Comparison of ENCODE assay signal across 2 cellular contexts in the genomic region with DNA sequence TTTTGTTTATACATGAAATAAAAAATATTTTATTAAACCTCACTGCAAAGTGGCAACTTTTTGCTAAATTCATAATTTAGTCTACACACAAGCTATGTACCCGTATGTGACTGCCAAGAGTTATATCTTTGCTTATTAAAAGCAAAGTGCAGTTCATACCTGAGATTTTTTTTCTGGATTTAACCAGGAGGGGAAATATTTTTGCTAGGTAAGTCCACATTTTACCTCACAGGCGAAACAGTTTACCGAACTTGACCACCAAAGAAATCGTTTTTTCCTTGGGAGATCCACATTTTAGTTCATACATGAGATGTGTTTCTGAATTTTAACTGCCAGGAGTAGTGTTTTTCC.
TF ChIP-seq lines count a peak whose summit lies in the region.

No MANE protein-coding gene starts in this region.

TF ChIP-seq in SK-N-SH, 30 proteins besides CTCF, POLR2A, EP300 and RAD21 (continued from another document):
- TF ChIP-seq, protein P1, sequence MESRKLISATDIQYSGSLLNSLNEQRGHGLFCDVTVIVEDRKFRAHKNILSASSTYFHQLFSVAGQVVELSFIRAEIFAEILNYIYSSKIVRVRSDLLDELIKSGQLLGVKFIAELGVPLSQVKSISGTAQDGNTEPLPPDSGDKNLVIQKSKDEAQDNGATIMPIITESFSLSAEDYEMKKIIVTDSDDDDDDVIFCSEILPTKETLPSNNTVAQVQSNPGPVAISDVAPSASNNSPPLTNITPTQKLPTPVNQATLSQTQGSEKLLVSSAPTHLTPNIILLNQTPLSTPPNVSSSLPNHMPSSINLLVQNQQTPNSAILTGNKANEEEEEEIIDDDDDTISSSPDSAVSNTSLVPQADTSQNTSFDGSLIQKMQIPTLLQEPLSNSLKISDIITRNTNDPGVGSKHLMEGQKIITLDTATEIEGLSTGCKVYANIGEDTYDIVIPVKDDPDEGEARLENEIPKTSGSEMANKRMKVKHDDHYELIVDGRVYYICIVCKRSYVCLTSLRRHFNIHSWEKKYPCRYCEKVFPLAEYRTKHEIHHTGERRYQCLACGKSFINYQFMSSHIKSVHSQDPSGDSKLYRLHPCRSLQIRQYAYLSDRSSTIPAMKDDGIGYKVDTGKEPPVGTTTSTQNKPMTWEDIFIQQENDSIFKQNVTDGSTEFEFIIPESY (IDR thresholded peaks at IDR 0.05; ENCODE audit: borderline replicate concordance, low read depth), result no peak
- TF ChIP-seq, protein P2, sequence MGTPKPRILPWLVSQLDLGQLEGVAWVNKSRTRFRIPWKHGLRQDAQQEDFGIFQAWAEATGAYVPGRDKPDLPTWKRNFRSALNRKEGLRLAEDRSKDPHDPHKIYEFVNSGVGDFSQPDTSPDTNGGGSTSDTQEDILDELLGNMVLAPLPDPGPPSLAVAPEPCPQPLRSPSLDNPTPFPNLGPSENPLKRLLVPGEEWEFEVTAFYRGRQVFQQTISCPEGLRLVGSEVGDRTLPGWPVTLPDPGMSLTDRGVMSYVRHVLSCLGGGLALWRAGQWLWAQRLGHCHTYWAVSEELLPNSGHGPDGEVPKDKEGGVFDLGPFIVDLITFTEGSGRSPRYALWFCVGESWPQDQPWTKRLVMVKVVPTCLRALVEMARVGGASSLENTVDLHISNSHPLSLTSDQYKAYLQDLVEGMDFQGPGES (IDR thresholded peaks at IDR 0.05; ENCODE audit: low read depth, low read length), result no peak
- TF ChIP-seq FOXJ3 (CRISPR knock-in tag; IDR thresholded peaks at IDR 0.05) (no peak), GATA2 (CRISPR knock-in tag; IDR thresholded peaks at IDR 0.05) (no peak), TEAD4 (IDR thresholded peaks at IDR 0.05; ENCODE audit: borderline replicate concordance, insufficient read depth) (no peak), YY1 (IDR thresholded peaks at IDR 0.05; ENCODE audit: low read depth) (no peak), RCOR1 (IDR thresholded peaks at IDR 0.05; ENCODE audit: low read length) (no peak), TAF1 (IDR thresholded peaks at IDR 0.05; ENCODE audit: borderline replicate concordance, low read depth, low read length) (no peak), CHD2 (IDR thresholded peaks at IDR 0.05; ENCODE audit: low read length, partially characterized antibody) (no peak)
- TF ChIP-seq, protein P3, sequence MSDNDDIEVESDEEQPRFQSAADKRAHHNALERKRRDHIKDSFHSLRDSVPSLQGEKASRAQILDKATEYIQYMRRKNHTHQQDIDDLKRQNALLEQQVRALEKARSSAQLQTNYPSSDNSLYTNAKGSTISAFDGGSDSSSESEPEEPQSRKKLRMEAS (IDR thresholded peaks at IDR 0.05; ENCODE audit: low read depth), result no peak
- TF ChIP-seq, protein P4, sequence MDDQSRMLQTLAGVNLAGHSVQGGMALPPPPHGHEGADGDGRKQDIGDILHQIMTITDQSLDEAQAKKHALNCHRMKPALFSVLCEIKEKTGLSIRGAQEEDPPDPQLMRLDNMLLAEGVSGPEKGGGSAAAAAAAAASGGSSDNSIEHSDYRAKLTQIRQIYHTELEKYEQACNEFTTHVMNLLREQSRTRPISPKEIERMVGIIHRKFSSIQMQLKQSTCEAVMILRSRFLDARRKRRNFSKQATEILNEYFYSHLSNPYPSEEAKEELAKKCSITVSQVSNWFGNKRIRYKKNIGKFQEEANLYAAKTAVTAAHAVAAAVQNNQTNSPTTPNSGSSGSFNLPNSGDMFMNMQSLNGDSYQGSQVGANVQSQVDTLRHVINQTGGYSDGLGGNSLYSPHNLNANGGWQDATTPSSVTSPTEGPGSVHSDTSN (IDR thresholded peaks at IDR 0.05), result no peak

TF ChIP-seq in SK-N-SH treated with all-trans-retinoic acid at 6 μM for 48 hours, 23 proteins besides CTCF, POLR2A, EP300 and RAD21 (continued from another document):
- TF ChIP-seq, protein P5, sequence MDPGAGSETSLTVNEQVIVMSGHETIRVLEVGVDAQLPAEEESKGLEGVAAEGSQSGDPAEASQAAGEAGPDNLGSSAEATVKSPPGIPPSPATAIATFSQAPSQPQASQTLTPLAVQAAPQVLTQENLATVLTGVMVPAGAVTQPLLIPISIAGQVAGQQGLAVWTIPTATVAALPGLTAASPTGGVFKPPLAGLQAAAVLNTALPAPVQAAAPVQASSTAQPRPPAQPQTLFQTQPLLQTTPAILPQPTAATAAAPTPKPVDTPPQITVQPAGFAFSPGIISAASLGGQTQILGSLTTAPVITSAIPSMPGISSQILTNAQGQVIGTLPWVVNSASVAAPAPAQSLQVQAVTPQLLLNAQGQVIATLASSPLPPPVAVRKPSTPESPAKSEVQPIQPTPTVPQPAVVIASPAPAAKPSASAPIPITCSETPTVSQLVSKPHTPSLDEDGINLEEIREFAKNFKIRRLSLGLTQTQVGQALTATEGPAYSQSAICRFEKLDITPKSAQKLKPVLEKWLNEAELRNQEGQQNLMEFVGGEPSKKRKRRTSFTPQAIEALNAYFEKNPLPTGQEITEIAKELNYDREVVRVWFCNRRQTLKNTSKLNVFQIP (CRISPR knock-in tag; IDR thresholded peaks at IDR 0.05; ENCODE audit: borderline replicate concordance, low read depth), result no peak
- no peak for TF ChIP-seq ZNF8 (CRISPR knock-in tag; IDR thresholded peaks at IDR 0.05)
